In genomic region chr1:145957443-145958319, GRCh38 we compare ENCODE assay signal across 8 cellular contexts. TPM values are rescaled to one million over a fixed set of nuclear protein-coding genes. Genes with fewer than 3 reads are reported as not detected.
DNase-seq lines count a peak whose midpoint lies in the region; ATAC-seq and TF ChIP-seq lines count a peak whose summit lies in the region.

LIX1L (minus strand) TSS chr1:145958017; CDS start chr1:145957927, 90 bp downstream.

- ATAC-seq in HG02870 (IDR thresholded peaks at IDR 0.05; ENCODE audit: unreplicated experiment) (peak; percentile 89), left cardiac atrium (peak; percentile 87 to 89), upper lobe of right lung (peak; percentile 97)

- peak; percentile 94 for DNase-seq in GM13976 (ENCODE audit: low spot score)
- peak; percentile 90 for DNase-seq in NCI-H146 treated with DMSO at 0.1 percent for 48 hours (lab: John Stamatoyannopoulos, UW; ENCODE audit: unreplicated experiment)
- DNase-seq in amniotic epithelial cell (ENCODE audit: low read depth) = peak; percentile 95
- DNase-seq in left cardiac atrium = peak; percentile 96
- DNase-seq in posterior vena cava (ENCODE audit: low spot score) = peak; percentile 98
- peak; percentile 97 for DNase-seq in upper lobe of right lung

- in situ Hi-C loops in GM13976 (cut with MboI; ENCODE audit: low sequenced_read_pairs, unreplicated experiment) = no loop called here

- no peaks in the 10 kb centered on the region for H3K9me3 ChIP-seq in upper lobe of right lung

- H3K36me3 ChIP-seq in upper lobe of right lung = no peaks in the 10 kb centered on the region

- H3K4me1 ChIP-seq in upper lobe of right lung = peaks cover 58% of the 10 kb centered on the region

- TF ChIP-seq CTCF in GM13976 (IDR thresholded peaks at IDR 0.05; ENCODE audit: borderline replicate concordance, control extremely low read depth, extremely low read depth, insufficient read depth, missing control alignments) (no peak), upper lobe of right lung (IDR thresholded peaks at IDR 0.05) (no peak)

- peak within 1 kb of the TSS; percentile 89 for H3K27ac ChIP-seq in upper lobe of right lung

- H3K4me3 ChIP-seq in upper lobe of right lung = peak within 1 kb of the TSS; percentile 79

- no peaks in the 10 kb centered on the region for H3K27me3 ChIP-seq in upper lobe of right lung

- intact Hi-C loops in T-helper 1 cell treated with Interleukin-12 subunit alpha and Interleukin-12 subunit beta and Interleukin-4 antibody, amounts not matched to agents 30 ng/mL and 1 ng/mL, for 36 hours (cut with micrococcal nuclease) = loop anchor here (1.0 to 2.0 kb wide), 8 partner anchors 21 to 133 kb away; partner anchors contain the start of genes ANKRD35, PEX11B, PIAS3 and POLR3C
- intact Hi-C loops in left cardiac atrium (cut with DNase I) (loop anchor here in 1 of 2 donors (5.0 kb wide), 1 partner anchor 65 kb away; no protein-coding TSS in a partner anchor), posterior vena cava (cut with DNase I) (no loop called here), upper lobe of right lung (cut with DNase I) (no loop called here)

RNA-seq across cellular contexts. Expression of gene LIX1L, which starts in this region (rescaled TPM):
- 38.9 and 39.0 TPM in 2 replicates for total RNA-seq in T-helper 1 cell treated with Interleukin-12 subunit alpha and Interleukin-12 subunit beta and Interleukin-4 antibody, amounts not matched to agents 30 ng/mL and 1 ng/mL, for 36 hours
- total RNA-seq in left cardiac atrium (10 to 100 TPM; 25.7 to 32.3 TPM), posterior vena cava (10 to 100 TPM; 45.5 to 45.8 TPM), upper lobe of right lung (32.8 TPM)

Comparison
In these comparisons a context has a peak if more than half of its experiments do, and no peak if none do; other contexts are left out.
1. Peak in every context shown above with its lines: DNase-seq, ATAC-seq, H3K4me3 ChIP-seq and H3K27ac ChIP-seq.